1 cellular context compared by ENCODE assay signal in genomic region chr2:80322337-80322920, GRCh38.
TF ChIP-seq lines count a peak whose summit lies in the region.

No MANE protein-coding gene starts in this region.

TF ChIP-seq in K562, 482 proteins besides CTCF, POLR2A, EP300 and RAD21:
- TF ChIP-seq TAF9B (IDR thresholded peaks at IDR 0.05; ENCODE audit: partially characterized antibody), result no peak
- TF ChIP-seq ZNF586 (CRISPR knock-in tag; conservative IDR thresholded peaks at IDR 0.05), result no peak
- TF ChIP-seq ZNF695 (CRISPR knock-in tag; IDR thresholded peaks at IDR 0.05), result no peak
- TF ChIP-seq ESRRA (IDR thresholded peaks at IDR 0.05; ENCODE audit: borderline replicate concordance, low read depth), result no peak
- TF ChIP-seq L3MBTL2 (IDR thresholded peaks at IDR 0.05), result no peak
- TF ChIP-seq ZNF324 (CRISPR knock-in tag; IDR thresholded peaks at IDR 0.05), result no peak
- TF ChIP-seq ARID2 (IDR thresholded peaks at IDR 0.05), result no peak
- TF ChIP-seq CAMTA2 (CRISPR knock-in tag; conservative IDR thresholded peaks at IDR 0.05), result no peak
- TF ChIP-seq SMARCB1 (IDR thresholded peaks at IDR 0.05; ENCODE audit: insufficient read length, low read depth), result no peak
- TF ChIP-seq MBD1 (CRISPR knock-in tag; IDR thresholded peaks at IDR 0.05), result no peak
